ENCODE assay signal across 13 cellular contexts in genomic region chr5:142065273-142065672, GRCh38.
DNase-seq lines count a peak whose midpoint lies in the region; ATAC-seq and TF ChIP-seq lines count a peak whose summit lies in the region.
"Had no signal": no experiment of that assay in that cellular context is flagged by ENCODE, and none has a peak within 500 bp of the region (broad histone marks: within the 10 kb centered on the region; RNA-seq: fewer than 3 reads in every experiment).

No MANE protein-coding gene starts in this region.

- ATAC-seq in HG03571 (IDR thresholded peaks at IDR 0.05; ENCODE audit: unreplicated experiment) = no peak
- ATAC-seq: activated T-cell treated with anti-CD3 and anti-CD28 coated beads, Interleukin-2, amount 50 U/mL, for 4 hours; HCT116 had no signal

- peak; percentile 49 for DNase-seq in EH (ENCODE audit: low read depth)
- peak; percentile 64 for DNase-seq in NCI-H2227 treated with DMSO at 0.1 percent for 48 hours (lab: John Stamatoyannopoulos, UW)
- DNase-seq in cerebellar cortex (ENCODE audit: low spot score) = peak; percentile 87
- DNase-seq in stimulated activated CD4-positive, alpha-beta T cell treated with anti-CD3 and anti-CD28 coated beads, Interleukin-15, amount 100 ng/mL, for 24 hours = no peak
- DNase-seq in NCI-H510A treated with DMSO at 0.1 percent for 48 hours (lab: John Stamatoyannopoulos, UW) = no peak
- DNase-seq in NCI-H1105 (lab: John Stamatoyannopoulos, UW) = no peak
- DNase-seq: activated T-cell treated with anti-CD3 and anti-CD28 coated beads, Interleukin-2, amount 50 U/mL, for 4 hours; Caco-2; effector memory CD4-positive, alpha-beta T cell; NCI-H510A had no signal

- peaks cover 22% of the 10 kb centered on the region for H3K4me1 Mint-ChIP-seq in nephron

- no peak overlapping the region for H3K4me3 Mint-ChIP-seq in nephron
- H3K4me3 Mint-ChIP-seq: activated T-cell treated with anti-CD3 and anti-CD28 coated beads, Interleukin-2, amount 50 U/mL, for 4 hours had no signal

- TF ChIP-seq CTCF in nephron (IDR thresholded peaks at IDR 0.05; ENCODE audit: unreplicated experiment in 3 of 3) = no peak

- peak overlapping the region in 2 of 3 experiments; percentile 40 to 60 for H3K27ac Mint-ChIP-seq in nephron

- no peaks in the 10 kb centered on the region for H3K9me3 Mint-ChIP-seq in nephron
- H3K9me3 Mint-ChIP-seq: activated T-cell treated with anti-CD3 and anti-CD28 coated beads, Interleukin-2, amount 50 U/mL, for 4 hours had no signal

- no peaks in the 10 kb centered on the region for H3K36me3 Mint-ChIP-seq in nephron (ENCODE audit: low read depth)

- no peaks in the 10 kb centered on the region for H3K27me3 Mint-ChIP-seq in nephron (ENCODE audit: low read depth)

Comparison
In these comparisons a context has a peak if more than half of its experiments do, and no peak if none do; other contexts are left out.
1. DNase-seq: peak in EH (single experiment), NCI-H2227 treated with DMSO at 0.1 percent for 48 hours (single experiment) and cerebellar cortex (single experiment); none in stimulated activated CD4-positive, alpha-beta T cell treated with anti-CD3 and anti-CD28 coated beads, Interleukin-15, amount 100 ng/mL, for 24 hours (single experiment), NCI-H510A treated with DMSO at 0.1 percent for 48 hours (single experiment) and NCI-H1105 (single experiment).